15 cellular contexts compared by ENCODE assay signal in genomic region chr3:134368751-134369105, GRCh38. TPM values are rescaled to one million over a fixed set of nuclear protein-coding genes. Genes with fewer than 3 reads are reported as not detected.
DNase-seq lines count a peak whose midpoint lies in the region; ATAC-seq, FAIRE-seq and TF ChIP-seq lines count a peak whose summit lies in the region.
"Had no signal": no experiment of that assay in that cellular context is flagged by ENCODE, and none has a peak within 500 bp of the region (broad histone marks: within the 10 kb centered on the region; RNA-seq: fewer than 3 reads in every experiment).

No MANE protein-coding gene starts in this region.

- peaks cover 78% of the 10 kb centered on the region for H3F3A ChIP-seq in SK-N-SH (replicated peaks; ENCODE audit: insufficient read depth)

- no peak for FAIRE-seq in endothelial cell of umbilical vein (lab: Jason Lieb, UNC)

- H3K9me2 ChIP-seq in SK-N-SH = no peaks in the 10 kb centered on the region

- WGBS in SK-N-SH (ENCODE audit: low lambda C conversion rate) = 94% methylated on average over 4 of the region's 4 CpGs
- 93% methylated on average over 4 of the region's 4 CpGs; no CpG with 5 or more reads in 1 of the 2 donors for WGBS in transverse colon (ENCODE audit: low coverage in 1 of 2), 2 donors
- WGBS in right lobe of liver (ENCODE audit: insufficient coverage, low coverage, low lambda C conversion rate, missing lambda C conversion rate) = 75% methylated on average over 1 of the region's 4 CpGs

- H2AFZ ChIP-seq in SK-N-SH (ENCODE audit: low read depth) = no peak overlapping the region
- no peak overlapping the region for H2AFZ ChIP-seq in endothelial cell of umbilical vein (ENCODE audit: low read depth, low read length)

- H3K9me3 ChIP-seq in SK-N-SH = no peaks in the 10 kb centered on the region
- H3K9me3 ChIP-seq in endothelial cell of umbilical vein (replicated peaks; ENCODE audit: control insufficient read depth, insufficient read depth, low read length) = no peaks in the 10 kb centered on the region
- no peaks in the 10 kb centered on the region for H3K9me3 ChIP-seq in transverse colon
- no peaks in the 10 kb centered on the region for H3K9me3 ChIP-seq in right lobe of liver

- dilution Hi-C loops in endothelial cell of umbilical vein (cut with MboI; ENCODE audit: extremely low pct_ligation_motif_present, low sequenced_read_pairs) = no loop called here

- TF ChIP-seq CTCF in SK-N-SH (IDR thresholded peaks at IDR 0.05) (no peak), endothelial cell of umbilical vein (IDR thresholded peaks at IDR 0.05; ENCODE audit: extremely low read depth in 1 of 2, insufficient read depth in 1 of 2, low read depth in 1 of 2, low read length in 2 of 2) (no peak), neural crest cell (conservative IDR thresholded peaks at IDR 0.05) (no peak), transverse colon (IDR thresholded peaks at IDR 0.05) (no peak), right lobe of liver (IDR thresholded peaks at IDR 0.05) (no peak)

- no peak for TF ChIP-seq RAD21 in SK-N-SH (IDR thresholded peaks at IDR 0.05; ENCODE audit: low read length)

- no peak for DNase-seq in SK-N-SH
- DNase-seq in endothelial cell of umbilical vein (ENCODE audit: low read depth, low spot score) = no peak
- no peak for DNase-seq in neural crest cell (ENCODE audit: low read depth, low spot score)
- no peak for DNase-seq in transverse colon
- no peak for DNase-seq in DMS53 treated with DMSO at 0.1 percent for 48 hours (lab: John Stamatoyannopoulos, UW; ENCODE audit: unreplicated experiment)
- no peak for DNase-seq in right lobe of liver
- no peak for DNase-seq in DMS 273 (lab: John Stamatoyannopoulos, UW; ENCODE audit: unreplicated experiment)
- DNase-seq: NCI-H1436 treated with DMSO at 0.1 percent for 48 hours; NCI-H69; nucleus accumbens; stimulated activated CD4-positive, alpha-beta T cell treated with anti-CD3 and anti-CD28 coated beads, Interleukin-2, amount 100 ng/mL, for 48 hours; stimulated activated naive CD8-positive, alpha-beta T cell treated with anti-CD3 and anti-CD28 coated beads, Interleukin-15, Interleukin-2, amounts not matched to agents 100 U/mL and 50 U/mL, for 24 hours had no signal

- H3K36me3 ChIP-seq in SK-N-SH (replicated peaks in 1 of 2; ENCODE audit: control insufficient read depth in 1 of 2, insufficient read depth in 2 of 2, low read length in 1 of 2) (peaks cover 67 to 70% of the 10 kb centered on the region in 2 experiments), endothelial cell of umbilical vein (ENCODE audit: control insufficient read depth in 2 of 2, extremely low read depth in 1 of 2, insufficient read depth in 2 of 2, low read length in 2 of 2) (peaks cover 44 to 55% of the 10 kb centered on the region in 2 experiments), transverse colon (peaks cover 0 to 8% (median 0%) of the 10 kb centered on the region in 4 donors), right lobe of liver (peaks cover 0 to 62% (median 31%) of the 10 kb centered on the region in 4 donors)

- H3K27ac ChIP-seq in SK-N-SH (ENCODE audit: low read depth in 2 of 2, low read length in 1 of 2) = peak overlapping the region; percentile 64 to 99; a peak in 3 of 4 replicates
- peak overlapping the region; percentile 95 for H3K27ac ChIP-seq in endothelial cell of umbilical vein (ENCODE audit: insufficient read depth, low read depth, low read length)
- H3K27ac ChIP-seq in transverse colon = peak overlapping the region; percentile 61 to 99 (median 96)
- peak overlapping the region in 1 of 3 donors; percentile 33 for H3K27ac ChIP-seq in right lobe of liver
- H3K27ac ChIP-seq: 22Rv1, VCaP had no signal

- in situ Hi-C loops in transverse colon (cut with MboI; ENCODE audit: low pct_ligation_motif_present in 1 of 4, low pct_unique_long_range_greater_than_20kb in 1 of 4, low sequenced_read_pairs in 3 of 4) = loop anchor here in 1 of 4 donors (10.0 kb wide), 1 partner anchor 54 kb away; no protein-coding TSS in a partner anchor

- H3K4me1 ChIP-seq in SK-N-SH (ENCODE audit: control insufficient read depth in 1 of 2, insufficient read depth in 2 of 2, low read depth in 1 of 2, low read length in 1 of 2) = peaks cover 12 to 79% of the 10 kb centered on the region in 2 experiments; a peak in 3 of 4 replicates
- peaks cover 80% of the 10 kb centered on the region for H3K4me1 ChIP-seq in endothelial cell of umbilical vein (ENCODE audit: control insufficient read depth, extremely low read depth, insufficient read depth, low read length)
- peaks cover 44 to 96% (median 61%) of the 10 kb centered on the region in 4 donors for H3K4me1 ChIP-seq in transverse colon
- peaks cover 0 to 48% (median 21%) of the 10 kb centered on the region in 4 donors for H3K4me1 ChIP-seq in right lobe of liver

- intact Hi-C loops in endothelial cell of umbilical vein (cut with micrococcal nuclease) = loop anchor here (1.0 to 10.0 kb wide), 4 partner anchors 53 to 794 kb away; partner anchors contain the start of genes ANAPC13, CDV3 and RYK
- intact Hi-C loops in transverse colon (cut with DNase I; ENCODE audit: low total_unique reads) = no loop called here
- intact Hi-C loops in right lobe of liver (cut with DNase I) = loop anchor here in 1 of 2 donors (5.0 kb wide), 1 partner anchor 56 kb away; no protein-coding TSS in a partner anchor

- H3K4me3 ChIP-seq in SK-N-SH (ENCODE audit: low read depth in 2 of 2, low read length in 1 of 2) = no peak overlapping the region
- H3K4me3 ChIP-seq in endothelial cell of umbilical vein (replicated peaks in 1 of 3; ENCODE audit: insufficient read depth in 1 of 3, low read depth in 1 of 3, low read length in 3 of 3) = peak overlapping the region in 1 of 3 experiments; percentile 8
- no peak overlapping the region for H3K4me3 ChIP-seq in transverse colon
- no peak overlapping the region for H3K4me3 ChIP-seq in right lobe of liver

- H3K9me1 ChIP-seq in endothelial cell of umbilical vein (replicated peaks; ENCODE audit: control insufficient read depth, extremely low read depth, insufficient read depth, low read length) = no peaks in the 10 kb centered on the region

- ATAC-seq in SK-N-SH treated with all-trans-retinoic acid at 6 μM for 48 hours (no peak), right lobe of liver (no peak)
- ATAC-seq: stimulated activated naive CD8-positive, alpha-beta T cell treated with anti-CD3 and anti-CD28 coated beads, Interleukin-15, Interleukin-2, amounts not matched to agents 100 U/mL and 50 U/mL, for 24 hours had no signal

- POLR2A ChIA-PET in SK-N-SH (lab: Yijun Ruan, JAX) (no interaction called here), endothelial cell of umbilical vein (lab: Charles Lee) (interaction anchor here (0.8 to 1.2 kb wide), 4 partner anchors 54 to 115 kb away, joined by 3 to 6 read pairs (median 6); no protein-coding TSS in a partner anchor)

- no peaks in the 10 kb centered on the region for H3K27me3 Mint-ChIP-seq in neural crest cell (ENCODE audit: low read depth)

- TF ChIP-seq POLR2A in endothelial cell of umbilical vein (IDR thresholded peaks at IDR 0.05; ENCODE audit: low read depth, low read length) (no peak), transverse colon (IDR thresholded peaks at IDR 0.05) (no peak), right lobe of liver (IDR thresholded peaks at IDR 0.05) (no peak)

- H3K27me3 ChIP-seq in SK-N-SH (ENCODE audit: insufficient read depth) (no peaks in the 10 kb centered on the region), endothelial cell of umbilical vein (ENCODE audit: control insufficient read depth in 2 of 2, insufficient read depth in 2 of 2, low read length in 2 of 2) (no peaks in the 10 kb centered on the region), transverse colon (peaks cover 2% of the 10 kb centered on the region), right lobe of liver (no peaks in the 10 kb centered on the region)

- no peak overlapping the region for H3K27ac Mint-ChIP-seq in neural crest cell (ENCODE audit: unreplicated experiment)

- H3K9ac ChIP-seq in SK-N-SH (peak overlapping the region; percentile 100), endothelial cell of umbilical vein (replicated peaks; ENCODE audit: extremely low read depth, insufficient read depth, low read length) (peak overlapping the region; percentile 64)

- BruUV-seq in endothelial cell of umbilical vein (replicated peaks; lab: Mats Ljungman, UMichigan) = no TSS peak

- CTCF ChIA-PET in SK-N-SH (lab: Yijun Ruan, JAX) = no interaction called here
- CTCF ChIA-PET in endothelial cell of umbilical vein (lab: Charles Lee) = interaction anchor here (1.0 to 5.9 kb wide), 8 partner anchors 11 to 115 kb away, joined by 3 to 44 read pairs (median 18); no protein-coding TSS in a partner anchor

- H3K4me2 ChIP-seq in SK-N-SH (peak overlapping the region; percentile 89), endothelial cell of umbilical vein (ENCODE audit: insufficient read depth, low read length) (peak overlapping the region; percentile 44)

- TF ChIP-seq EP300 in SK-N-SH (IDR thresholded peaks at IDR 0.05; ENCODE audit: borderline replicate concordance in 1 of 2, low read depth in 1 of 2, low read length in 1 of 2) (no peak), transverse colon (IDR thresholded peaks at IDR 0.05; ENCODE audit: low read depth) (no peak)

- H3K79me2 ChIP-seq in SK-N-SH (ENCODE audit: insufficient read depth) (peaks cover 79% of the 10 kb centered on the region), endothelial cell of umbilical vein (ENCODE audit: control insufficient read depth, insufficient read depth, low read length) (peaks cover 66% of the 10 kb centered on the region)

- peaks cover 32% of the 10 kb centered on the region for H3K36me3 Mint-ChIP-seq in neural crest cell (ENCODE audit: low read depth)

- H3K4me3 Mint-ChIP-seq in neural crest cell = peak overlapping the region; percentile 80

- no peaks in the 10 kb centered on the region for H3K9me3 Mint-ChIP-seq in neural crest cell

- peaks cover 73% of the 10 kb centered on the region for H3K4me1 Mint-ChIP-seq in neural crest cell

- H4K20me1 ChIP-seq in SK-N-SH (ENCODE audit: insufficient read depth) = peaks cover 63% of the 10 kb centered on the region
- H4K20me1 ChIP-seq in endothelial cell of umbilical vein (replicated peaks; ENCODE audit: control insufficient read depth, extremely low read depth, insufficient read depth, low read length) = no peaks in the 10 kb centered on the region

RNA-seq across cellular contexts. Expression of gene AMOTL2, which starts 5.5 kb away (rescaled TPM):
- polyA plus RNA-seq in SK-N-SH (2012; rRNA removed) = 163 and 185 TPM in 2 replicates
- 91.0 and 115 TPM in 2 replicates for polyA plus RNA-seq in SK-N-SH (2012; cell fraction: cytosol; rRNA removed)
- 312 and 373 TPM in 2 replicates for polyA plus RNA-seq in SK-N-SH (2012; cell fraction: nucleus; rRNA removed)
- 145 and 167 TPM in 2 replicates for total RNA-seq in endothelial cell of umbilical vein
- 129 and 130 TPM in 2 replicates for polyA plus RNA-seq in endothelial cell of umbilical vein
- 123 and 135 TPM in 2 replicates for polyA plus RNA-seq in endothelial cell of umbilical vein (2011; cell fraction: cytosol; rRNA removed)
- polyA plus RNA-seq in endothelial cell of umbilical vein (2011; cell fraction: nucleus; rRNA removed) = 200 and 222 TPM in 2 replicates
- 67.7 and 69.8 TPM in 2 replicates for polyA plus RNA-seq in endothelial cell of umbilical vein (2012)
- 186 and 195 TPM in 2 replicates for polyA minus RNA-seq in endothelial cell of umbilical vein
- polyA minus RNA-seq in endothelial cell of umbilical vein (2011; cell fraction: cytosol; rRNA and poly(A)+ RNA removed) = 41.2 TPM
- polyA minus RNA-seq in endothelial cell of umbilical vein (2011; cell fraction: nucleus; rRNA and poly(A)+ RNA removed) = 95.7 and 170 TPM in 2 replicates
- total RNA-seq in neural crest cell = 55.6 and 59.5 TPM in 2 replicates
- 10 to 100 TPM; 14.5 to 50.9 (median 23.8) TPM for total RNA-seq in transverse colon
- total RNA-seq in right lobe of liver = 10 to 100 TPM; 18.0 to 33.3 (median 21.8) TPM
